In the genomic region with DNA sequence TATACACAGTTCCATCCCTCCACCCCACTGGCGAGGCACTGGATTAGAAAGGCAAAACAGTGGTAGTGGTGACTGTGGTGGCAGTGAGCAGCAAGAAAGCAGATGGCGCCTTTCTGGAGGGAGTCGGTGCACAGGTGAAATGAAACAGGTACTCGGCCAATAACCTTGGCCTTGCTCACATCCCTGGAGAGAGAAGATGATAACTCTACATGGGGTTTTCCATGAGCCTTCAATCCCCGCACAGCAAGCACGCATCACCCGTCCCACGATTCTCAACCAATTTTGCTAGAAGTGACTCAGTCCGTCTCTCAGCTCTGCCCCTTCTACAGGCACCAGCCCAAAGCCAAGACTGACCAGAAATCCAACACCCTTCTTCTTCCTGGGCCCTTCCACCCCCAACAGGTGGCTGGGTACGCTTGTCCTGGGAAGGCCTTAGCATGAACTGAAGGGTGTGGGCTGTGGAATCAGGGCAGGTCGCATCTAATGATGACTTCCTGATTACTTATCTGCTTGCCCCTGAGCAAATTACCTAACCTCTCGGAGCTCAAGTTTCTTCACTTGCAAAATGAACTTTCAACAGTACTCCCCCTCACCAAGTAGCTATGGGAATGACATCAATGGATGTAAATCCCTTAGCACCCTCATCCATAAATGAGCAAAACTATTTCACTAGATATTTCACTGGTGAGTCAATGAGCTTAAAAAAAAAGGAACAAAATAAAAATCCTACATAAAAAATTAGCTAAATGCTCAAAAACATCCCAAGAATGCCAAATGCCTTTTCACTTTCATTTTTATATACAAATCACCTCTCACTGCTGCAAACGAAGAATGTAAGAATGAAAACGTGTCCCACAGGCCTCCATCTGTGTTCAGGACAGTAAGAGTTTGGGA, we compare ENCODE assay signal across 8 cellular contexts.
DNase-seq lines count a peak whose midpoint lies in the region; ATAC-seq and TF ChIP-seq lines count a peak whose summit lies in the region.

No MANE protein-coding gene starts in this region.

- TF ChIP-seq CTCF in RWPE2 (IDR thresholded peaks at IDR 0.05; ENCODE audit: poor library complexity, severe bottlenecking) (no peak), coronary artery (IDR thresholded peaks at IDR 0.05) (no peak)

- in situ Hi-C loops in HAP-1 (cut with MboI; ENCODE audit: low sequenced_read_pairs): no loop called here

- peak; percentile 75 for ATAC-seq in RWPE2 (ENCODE audit: low read depth)

- H3K9me3 ChIP-seq in HAP-1 (no peaks in the 10 kb centered on the region), RWPE2 (ENCODE audit: severe bottlenecking) (no peaks in the 10 kb centered on the region)

- DNase-seq in GF-D8 (lab: John Stamatoyannopoulos, UW) (peak; percentile 42), HAP-1 (ENCODE audit: low spot score in 2 of 2) (peak; percentile 40 to 59), RWPE2 (ENCODE audit: low spot score) (peak; percentile 81), coronary artery (ENCODE audit: low spot score) (no peak), NCI-H2196 (lab: John Stamatoyannopoulos, UW; ENCODE audit: unreplicated experiment) (no peak), cerebellar nuclear complex (lab: John Stamatoyannopoulos, UW) (no peak), NCI-H510A (lab: John Stamatoyannopoulos, UW) (no peak)

- peaks cover 50% of the 10 kb centered on the region for H3K36me3 ChIP-seq in HAP-1 (replicated peaks)
- peaks cover 52% of the 10 kb centered on the region for H3K36me3 ChIP-seq in RWPE2 (ENCODE audit: low read depth)
- no peaks in the 10 kb centered on the region for H3K36me3 ChIP-seq in rectal smooth muscle tissue (ENCODE audit: control insufficient read depth, insufficient read depth, low read length)

- H3K27ac ChIP-seq in RWPE2 (ENCODE audit: poor library complexity, severe bottlenecking): peak overlapping the region; percentile 89
- H3K27ac ChIP-seq in coronary artery: peak overlapping the region; percentile 2 to 67
- H3K27ac ChIP-seq in rectal smooth muscle tissue (ENCODE audit: low read depth, low read length): no peak overlapping the region

- H3K9ac ChIP-seq in rectal smooth muscle tissue (ENCODE audit: low read length): no peak overlapping the region

- H3K27me3 ChIP-seq in HAP-1 (ENCODE audit: low read depth) (no peaks in the 10 kb centered on the region), RWPE2 (ENCODE audit: insufficient read depth, poor library complexity, severe bottlenecking) (no peaks in the 10 kb centered on the region), rectal smooth muscle tissue (ENCODE audit: control insufficient read depth, insufficient read depth, low read length) (no peaks in the 10 kb centered on the region)

- H3K4me1 ChIP-seq in HAP-1 (peaks cover 32% of the 10 kb centered on the region), RWPE2 (ENCODE audit: insufficient read depth, poor library complexity, severe bottlenecking) (peaks cover 56% of the 10 kb centered on the region), rectal smooth muscle tissue (ENCODE audit: control insufficient read depth, insufficient read depth, low read length) (no peaks in the 10 kb centered on the region)

- no peak overlapping the region for H3K4me3 ChIP-seq in HAP-1
- H3K4me3 ChIP-seq in RWPE2 (ENCODE audit: severe bottlenecking): no peak overlapping the region
- peak overlapping the region; percentile 32 for H3K4me3 ChIP-seq in coronary artery
- H3K4me3 ChIP-seq in rectal smooth muscle tissue (ENCODE audit: low read length): peak overlapping the region; percentile 16

Comparison
In these comparisons a context has a peak if more than half of its experiments do, and no peak if none do; other contexts are left out.
1. DNase-seq: peak in GF-D8 (single experiment), HAP-1 (2 of 2) and RWPE2 (single experiment); none in coronary artery (single experiment), NCI-H2196 (single experiment), cerebellar nuclear complex (0 of 2) and NCI-H510A (single experiment).
2. H3K4me3 ChIP-seq: peak in coronary artery (single experiment) and rectal smooth muscle tissue (single experiment); none in HAP-1 (single experiment) and RWPE2 (single experiment).